ENCODE assay signal across 8 cellular contexts in the genomic region with DNA sequence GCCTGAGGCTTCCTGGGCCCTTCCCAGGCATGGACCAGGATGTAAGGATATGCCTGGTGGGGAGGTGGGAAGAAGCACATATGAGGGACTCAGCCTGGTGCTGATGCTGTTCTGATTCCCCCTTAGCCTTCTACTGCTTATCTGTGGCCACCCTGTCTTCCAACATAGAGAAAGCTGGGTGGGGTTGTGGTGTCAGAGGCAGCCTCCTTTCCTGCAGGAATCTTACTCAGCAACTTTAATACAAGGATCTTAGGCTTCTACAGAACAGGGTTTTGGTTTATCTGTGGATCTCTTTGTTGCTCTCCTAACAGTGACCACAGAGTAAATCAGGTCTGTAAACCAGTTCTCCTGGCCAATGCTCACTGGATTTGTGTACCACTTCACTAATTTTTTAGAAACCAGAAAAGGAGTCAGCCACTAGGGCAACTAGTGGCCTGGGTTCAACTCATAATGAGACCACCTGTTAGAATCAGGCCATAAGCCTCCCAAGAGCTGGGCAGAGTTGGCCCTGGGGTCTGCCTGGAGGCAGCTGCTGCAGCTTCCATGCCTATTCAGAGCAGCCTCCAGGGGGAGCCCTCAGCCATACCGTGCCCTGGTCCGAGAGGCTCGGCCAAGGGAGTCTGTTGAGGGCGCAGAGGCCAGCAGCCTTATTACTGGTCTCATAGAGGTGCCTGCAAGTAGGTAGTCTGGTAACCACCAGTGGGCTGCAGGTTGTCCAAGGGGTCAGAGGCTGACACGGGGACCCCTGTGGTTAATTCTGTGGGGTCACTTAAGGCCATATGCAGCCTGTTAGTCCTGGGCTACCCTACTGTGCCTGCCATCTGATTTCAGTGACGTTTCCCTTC. TPM values are rescaled to one million over a fixed set of nuclear protein-coding genes. Genes with fewer than 3 reads are reported as not detected.
DNase-seq lines count a peak whose midpoint lies in the region; ATAC-seq and TF ChIP-seq lines count a peak whose summit lies in the region.

No MANE protein-coding gene starts in this region.

- peaks cover 21% of the 10 kb centered on the region for H3K27me3 Mint-ChIP-seq in CD4-positive, alpha-beta T cell
- H3K27me3 Mint-ChIP-seq in activated naive CD4-positive, alpha-beta T cell treated with anti-CD3 and anti-CD28 coated beads for 36 hours (ENCODE audit: low read depth), result peaks cover 6% of the 10 kb centered on the region

- H3K9me3 Mint-ChIP-seq in CD4-positive, alpha-beta T cell, result no peaks in the 10 kb centered on the region
- H3K9me3 Mint-ChIP-seq in activated naive CD4-positive, alpha-beta T cell treated with anti-CD3 and anti-CD28 coated beads for 36 hours, result no peaks in the 10 kb centered on the region

- TF ChIP-seq CTCF in CD4-positive, alpha-beta T cell (IDR thresholded peaks at IDR 0.05), result peak; percentile 74
- peak; percentile 70 for TF ChIP-seq CTCF in RWPE1 (conservative IDR thresholded peaks at IDR 0.05; ENCODE audit: low read depth)

- CTCF ChIA-PET in CD4-positive, alpha-beta T cell (lab: Charles Lee), result interaction anchor here (1.3 to 2.2 kb wide), 2 partner anchors 12 to 17 kb away, joined by 7 to 17 read pairs; no protein-coding TSS in a partner anchor
- CTCF ChIA-PET in RWPE1 (lab: Yijun Ruan, JAX), result interaction anchor here (0.5 to 3.2 kb wide), 6 partner anchors 9 to 1101 kb away, joined by 3 to 36 read pairs (median 5); no protein-coding TSS in a partner anchor
- CTCF ChIA-PET in activated naive CD4-positive, alpha-beta T cell treated with anti-CD3 and anti-CD28 coated beads for 36 hours (lab: Charles Lee), result interaction anchor here (0.5 to 6.3 kb wide), 13 partner anchors 12 to 584 kb away, joined by 3 to 36 read pairs (median 4); a partner anchor contains a TSS

- peaks cover 71% of the 10 kb centered on the region for H3K36me3 Mint-ChIP-seq in CD4-positive, alpha-beta T cell (ENCODE audit: low read depth)
- H3K36me3 Mint-ChIP-seq in activated naive CD4-positive, alpha-beta T cell treated with anti-CD3 and anti-CD28 coated beads for 36 hours (ENCODE audit: low read depth), result peaks cover 15% of the 10 kb centered on the region

- H3K4me1 Mint-ChIP-seq in CD4-positive, alpha-beta T cell (ENCODE audit: low read depth), result peaks cover 7% of the 10 kb centered on the region
- H3K4me1 Mint-ChIP-seq in activated naive CD4-positive, alpha-beta T cell treated with anti-CD3 and anti-CD28 coated beads for 36 hours (ENCODE audit: low read depth), result peaks cover 7% of the 10 kb centered on the region

- intact Hi-C loops in CD4-positive, alpha-beta T cell (cut with DNase I, micrococcal nuclease), result no loop called here
- intact Hi-C loops in activated naive CD4-positive, alpha-beta T cell treated with anti-CD3 and anti-CD28 coated beads for 36 hours (cut with micrococcal nuclease), result loop anchor here (1.0 kb wide), 1 partner anchor 175 kb away; no protein-coding TSS in a partner anchor
- intact Hi-C loops in left cardiac atrium (cut with DNase I), result no loop called here

- peaks cover 63% of the 10 kb centered on the region for H3K36me3 ChIP-seq in H7 (replicated peaks; ENCODE audit: control insufficient read depth, insufficient read depth, low read length)

- H3K27ac ChIP-seq in CD4-positive, alpha-beta T cell (ENCODE audit: low read depth, low read length), result no peak overlapping the region
- peak overlapping the region; percentile 56 for H3K27ac ChIP-seq in RWPE1

- POLR2A ChIA-PET in CD4-positive, alpha-beta T cell (lab: Charles Lee), result no interaction called here
- POLR2A ChIA-PET in RWPE1 (lab: Yijun Ruan, JAX; ENCODE audit: low non-redundant PET), result no interaction called here

- ATAC-seq in CD4-positive, alpha-beta T cell (ENCODE audit: poor library complexity), result peak; percentile 63
- ATAC-seq in left cardiac atrium (peak; percentile 63 to 71), HG03135 (IDR thresholded peaks at IDR 0.05; ENCODE audit: unreplicated experiment) (no peak), HG02970 (IDR thresholded peaks at IDR 0.05; ENCODE audit: low FRiP score, unreplicated experiment) (no peak)

- no peak overlapping the region for H3K4me3 Mint-ChIP-seq in CD4-positive, alpha-beta T cell
- no peak overlapping the region for H3K4me3 Mint-ChIP-seq in activated naive CD4-positive, alpha-beta T cell treated with anti-CD3 and anti-CD28 coated beads for 36 hours

- no peak overlapping the region for H3K27ac Mint-ChIP-seq in CD4-positive, alpha-beta T cell
- no peak overlapping the region for H3K27ac Mint-ChIP-seq in activated naive CD4-positive, alpha-beta T cell treated with anti-CD3 and anti-CD28 coated beads for 36 hours

- peaks cover 16% of the 10 kb centered on the region for H3K27me3 ChIP-seq in CD4-positive, alpha-beta T cell (ENCODE audit: control insufficient read depth, insufficient read depth, low read length)
- H3K27me3 ChIP-seq in H7 (ENCODE audit: control insufficient read depth, insufficient read depth, low read length), result no peaks in the 10 kb centered on the region

- H3K9me3 ChIP-seq in CD4-positive, alpha-beta T cell (ENCODE audit: control insufficient read depth, low read length), result no peaks in the 10 kb centered on the region

- peak in 8 of 10 experiments; percentile 18 to 55 (median 32) for DNase-seq in CD4-positive, alpha-beta T cell
- DNase-seq in H7 (peak; percentile 91), RWPE1 (ENCODE audit: low spot score) (no peak), left cardiac atrium (peak; percentile 71)
- peak; percentile 65 for DNase-seq in activated naive CD4-positive, alpha-beta T cell treated with anti-CD3 and anti-CD28 coated beads for 36 hours
- DNase-seq in stimulated activated CD4-positive, alpha-beta T cell treated with anti-CD3 and anti-CD28 coated beads, Interleukin-15, amount 100 ng/mL, for 24 hours, result peak; percentile 78

- no peak overlapping the region for H3K4me3 ChIP-seq in H7 (ENCODE audit: insufficient read depth, low read depth, low read length)

RNA-seq across cellular contexts. Expression of a gene that starts 7.1 kb away (rescaled TPM):
- total RNA-seq in CD4-positive, alpha-beta T cell, result 1 to 10 TPM; 3.2 to 3.4 TPM
- 6.0 and 16.3 TPM in 2 replicates for total RNA-seq in H7 (2014; rRNA removed; shearing (Covaris generic))
- under 1 TPM; 0.20 to 0.31 TPM for total RNA-seq in activated naive CD4-positive, alpha-beta T cell treated with anti-CD3 and anti-CD28 coated beads for 36 hours
- under 1 TPM; 0.44 TPM for total RNA-seq in left cardiac atrium

RNA-seq across cellular contexts. Expression of a gene that starts 19.9 kb away (rescaled TPM):
- 10 to 100 TPM; 25.8 to 28.5 TPM for total RNA-seq in CD4-positive, alpha-beta T cell
- total RNA-seq in H7 (2014; rRNA removed; shearing (Covaris generic)), result 98.1 and 113 TPM in 2 replicates
- total RNA-seq in activated naive CD4-positive, alpha-beta T cell treated with anti-CD3 and anti-CD28 coated beads for 36 hours, result 100 to 1,000 TPM; 114 to 117 TPM
- total RNA-seq in left cardiac atrium, result 10 to 100 TPM; 52.9 to 56.7 TPM

RNA-seq across cellular contexts. Expression of a gene that starts 19.9 kb away (rescaled TPM):
- 10 to 100 TPM; 40.1 to 40.3 TPM for total RNA-seq in CD4-positive, alpha-beta T cell
- total RNA-seq in H7 (2014; rRNA removed; shearing (Covaris generic)), result 20.0 and 27.7 TPM in 2 replicates
- total RNA-seq in activated naive CD4-positive, alpha-beta T cell treated with anti-CD3 and anti-CD28 coated beads for 36 hours, result 10 to 100 TPM; 62.6 to 69.8 TPM
- total RNA-seq in left cardiac atrium, result 10 to 100 TPM; 26.6 to 32.9 TPM

Comparison
In these comparisons a context has a peak if more than half of its experiments do, and no peak if none do; other contexts are left out.
1. ATAC-seq: peak in CD4-positive, alpha-beta T cell (single experiment) and left cardiac atrium (2 of 2); none in HG03135 (single experiment) and HG02970 (single experiment).